8 cellular contexts compared by ENCODE assay signal in the genomic region with DNA sequence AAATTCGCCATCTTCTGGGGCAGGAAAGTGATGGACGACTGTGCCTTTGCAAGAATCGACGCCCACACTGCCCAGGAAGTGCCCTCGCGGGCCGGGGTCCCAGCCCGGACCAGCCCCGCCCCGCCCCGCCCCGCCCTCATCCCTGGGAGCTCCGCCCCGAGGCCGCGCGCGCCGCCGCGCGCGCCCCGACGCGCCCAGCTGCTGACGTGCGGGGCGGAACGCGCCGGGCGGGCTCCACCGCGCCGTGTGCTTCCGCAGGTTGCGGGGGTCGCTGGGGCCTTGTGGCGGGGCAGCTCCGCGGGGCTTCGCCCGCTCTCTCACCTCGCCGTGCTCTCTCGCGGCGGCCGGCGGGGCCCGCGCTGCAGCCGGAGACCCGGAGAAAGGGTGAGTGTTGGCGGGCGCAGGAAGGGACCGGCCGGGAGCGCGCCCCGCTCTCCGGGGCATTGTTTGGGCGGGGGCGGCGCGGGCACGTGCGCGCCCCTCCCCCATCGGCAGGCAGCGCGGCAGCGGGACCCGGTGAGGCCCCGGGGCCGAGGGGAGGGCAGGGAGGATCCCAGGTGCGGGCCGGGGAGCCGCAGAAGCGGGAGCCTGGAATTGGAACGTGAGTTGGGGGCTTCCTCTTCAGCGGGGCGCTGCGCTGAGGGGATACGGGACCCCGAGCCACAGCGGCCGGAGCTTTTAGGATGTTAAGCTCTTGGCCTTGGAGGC. TPM values are rescaled to one million over a fixed set of nuclear protein-coding genes. Genes with fewer than 3 reads are reported as not detected.
DNase-seq lines count a peak whose midpoint lies in the region; ATAC-seq and TF ChIP-seq lines count a peak whose summit lies in the region.

Gene YEATS2 (plus strand): TSS at position 188 of the 708 bp plus-strand sequence. CDS start 17,366 bp downstream, outside the sequence.

- TF ChIP-seq POLR2A in GM10847 (IDR thresholded peaks at IDR 0.05; ENCODE audit: extremely low read depth, insufficient read length): peak; percentile 82
- TF ChIP-seq POLR2A in adrenal gland (IDR thresholded peaks at IDR 0.05): peak in 1 of 2 donors; percentile 57
- peak; percentile 54 for TF ChIP-seq POLR2A in prostate gland (IDR thresholded peaks at IDR 0.05)

- H3K4me3 ChIP-seq in HEK293 (ENCODE audit: low read depth, low read length) (peak within 1 kb of the TSS; percentile 95), adrenal gland (peak within 1 kb of the TSS; percentile 43 to 90 (median 71)), left ventricle myocardium inferior (peak within 1 kb of the TSS; percentile 94), prostate gland (peak within 1 kb of the TSS; percentile 86 to 96), upper lobe of right lung (peak within 1 kb of the TSS; percentile 94)

- H3K36me3 ChIP-seq in HEK293 (ENCODE audit: control insufficient read depth in 2 of 2, insufficient read depth in 1 of 2, low read length in 2 of 2): no peaks in the 10 kb centered on the region; a peak in 1 of 3 replicates
- no peaks in the 10 kb centered on the region for H3K36me3 ChIP-seq in adrenal gland (replicated peaks in 1 of 2)
- peaks cover 7% of the 10 kb centered on the region for H3K36me3 ChIP-seq in left ventricle myocardium inferior
- no peaks in the 10 kb centered on the region for H3K36me3 ChIP-seq in prostate gland
- no peaks in the 10 kb centered on the region for H3K36me3 ChIP-seq in upper lobe of right lung

- DNase-seq in MV-4-11 (lab: John Stamatoyannopoulos, UW) (peak; percentile 44), T-helper 1 cell (peak; percentile 32 to 71 (median 55)), adrenal gland (peak; percentile 43 to 70 (median 54)), left ventricle myocardium inferior (peak; percentile 59), prostate gland (ENCODE audit: low spot score) (peak; percentile 43), upper lobe of right lung (peak; percentile 84)

- peak within 1 kb of the TSS; percentile 86; the same call in 1 of the 2 replicates for H3K27ac ChIP-seq in HEK293 (ENCODE audit: extremely low read depth, low read depth, low read length)
- H3K27ac ChIP-seq in adrenal gland: peak within 1 kb of the TSS in 4 of 5 donors; percentile 83 to 95 (median 92)
- H3K27ac ChIP-seq in left ventricle myocardium inferior (replicated peaks): peak within 1 kb of the TSS; percentile 97
- H3K27ac ChIP-seq in prostate gland: peak within 1 kb of the TSS; percentile 88
- peak within 1 kb of the TSS; percentile 89 for H3K27ac ChIP-seq in upper lobe of right lung

- peak; percentile 95 for ATAC-seq in upper lobe of right lung

- WGBS in adrenal gland, 4 donors: 0 to 1% (median 0%) methylated on average over 13 to 89 of the region's 89 CpGs
- under 1% methylated on average over 58 of the region's 89 CpGs for WGBS in prostate gland

- POLR2A ChIA-PET in HEK293 (lab: Yijun Ruan, JAX): interaction anchor here (0.6 to 1.6 kb wide), 5 partner anchors 61 to 131 kb away, joined by 3 to 5 read pairs (median 3); no protein-coding TSS in a partner anchor

- H3K4me1 ChIP-seq in HEK293 (ENCODE audit: control insufficient read depth, insufficient read depth, low read length) (0 out of 2 replicates have a peak, but pooled peaks cover 3% of the 10 kb centered on the region), adrenal gland (replicated peaks in 1 of 2) (peaks cover 0 to 20% of the 10 kb centered on the region in 2 donors), left ventricle myocardium inferior (peaks cover 41% of the 10 kb centered on the region), prostate gland (replicated peaks) (peaks cover 5% of the 10 kb centered on the region), upper lobe of right lung (peaks cover 15% of the 10 kb centered on the region)

- TF ChIP-seq CTCF in HEK293 (tag by site-specific recombination; IDR thresholded peaks at IDR 0.05) (no peak), adrenal gland (IDR thresholded peaks at IDR 0.05) (no peak), left ventricle myocardium inferior (IDR thresholded peaks at IDR 0.05; ENCODE audit: borderline replicate concordance) (no peak), prostate gland (IDR thresholded peaks at IDR 0.05) (no peak), upper lobe of right lung (IDR thresholded peaks at IDR 0.05) (no peak)

- H3K9me3 ChIP-seq in HEK293 (ENCODE audit: control insufficient read depth, insufficient read depth, low read depth, low read length) (no peaks in the 10 kb centered on the region), adrenal gland (replicated peaks in 1 of 3) (no peaks in the 10 kb centered on the region), left ventricle myocardium inferior (replicated peaks) (no peaks in the 10 kb centered on the region), prostate gland (no peaks in the 10 kb centered on the region), upper lobe of right lung (no peaks in the 10 kb centered on the region)

- H3K27me3 ChIP-seq in adrenal gland (no peaks in the 10 kb centered on the region), left ventricle myocardium inferior (ENCODE audit: low read depth) (no peaks in the 10 kb centered on the region), prostate gland (replicated peaks; ENCODE audit: insufficient read depth) (no peaks in the 10 kb centered on the region), upper lobe of right lung (no peaks in the 10 kb centered on the region)

- CTCF ChIA-PET in HEK293 (lab: Yijun Ruan, JAX): interaction anchor here (0.6 kb wide), 1 partner anchor 13 kb away, joined by 5 read pairs; no protein-coding TSS in a partner anchor

- intact Hi-C loops in adrenal gland (cut with DNase I) (no loop called here), left ventricle myocardium inferior (cut with micrococcal nuclease) (no loop called here), prostate gland (cut with DNase I) (loop anchor here (5.0 kb wide), 1 partner anchor 60 kb away; the partner anchor contains the start of gene KLHL24), upper lobe of right lung (cut with DNase I) (no loop called here)

TF ChIP-seq in HEK293, 187 proteins besides CTCF, POLR2A, EP300 and RAD21 (continues in another document):
- TF ChIP-seq ZNF660 (tag by site-specific recombination; IDR thresholded peaks at IDR 0.05) (peak; percentile 67), ZNF529 (tag by site-specific recombination; IDR thresholded peaks at IDR 0.05; ENCODE audit: insufficient replicate concordance) (no peak), ZNF10 (tag by site-specific recombination; IDR thresholded peaks at IDR 0.05) (0 out of 2 replicates have a peak, but pooled peaks have one; percentile 24), ZNF830 (tag by site-specific recombination; IDR thresholded peaks at IDR 0.05; ENCODE audit: low read depth) (no peak), KLF9 (tag by site-specific recombination; IDR thresholded peaks at IDR 0.05; ENCODE audit: low read depth) (peak; percentile 42), ZNF600 (tag by site-specific recombination; IDR thresholded peaks at IDR 0.05) (0 out of 2 replicates have a peak, but pooled peaks have one; percentile 12), PATZ1 (tag by site-specific recombination; IDR thresholded peaks at IDR 0.05) (peak; percentile 68; the same call in 1 of the 2 replicates), PRDM1 (tag by site-specific recombination; IDR thresholded peaks at IDR 0.05) (no peak), IKZF3 (tag by site-specific recombination; IDR thresholded peaks at IDR 0.05) (peak; percentile 74)
- TF ChIP-seq, protein P1, sequence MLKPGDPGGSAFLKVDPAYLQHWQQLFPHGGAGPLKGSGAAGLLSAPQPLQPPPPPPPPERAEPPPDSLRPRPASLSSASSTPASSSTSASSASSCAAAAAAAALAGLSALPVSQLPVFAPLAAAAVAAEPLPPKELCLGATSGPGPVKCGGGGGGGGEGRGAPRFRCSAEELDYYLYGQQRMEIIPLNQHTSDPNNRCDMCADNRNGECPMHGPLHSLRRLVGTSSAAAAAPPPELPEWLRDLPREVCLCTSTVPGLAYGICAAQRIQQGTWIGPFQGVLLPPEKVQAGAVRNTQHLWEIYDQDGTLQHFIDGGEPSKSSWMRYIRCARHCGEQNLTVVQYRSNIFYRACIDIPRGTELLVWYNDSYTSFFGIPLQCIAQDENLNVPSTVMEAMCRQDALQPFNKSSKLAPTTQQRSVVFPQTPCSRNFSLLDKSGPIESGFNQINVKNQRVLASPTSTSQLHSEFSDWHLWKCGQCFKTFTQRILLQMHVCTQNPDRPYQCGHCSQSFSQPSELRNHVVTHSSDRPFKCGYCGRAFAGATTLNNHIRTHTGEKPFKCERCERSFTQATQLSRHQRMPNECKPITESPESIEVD (tag by site-specific recombination; IDR thresholded peaks at IDR 0.05): no peak

RNA-seq across cellular contexts. Expression of gene YEATS2, which starts in this region (rescaled TPM):
- total RNA-seq in adrenal gland (10 to 100 TPM in 7 of 8 donors, 1 to 10 TPM in 1; 9.5 to 25.5 (median 15.4) TPM), left ventricle myocardium inferior (10.7 TPM), prostate gland (10 to 100 TPM; 24.1 to 24.8 TPM), upper lobe of right lung (30.7 TPM)
- 10 to 100 TPM in 1 of 3 donors, 1 to 10 TPM in 2; 4.9 to 11.9 (median 8.4) TPM for polyA plus RNA-seq in adrenal gland

Comparison
In these comparisons a context has a peak if more than half of its experiments do, and no peak if none do; other contexts are left out.
1. Peak in every context shown above with its lines: DNase-seq, ATAC-seq, H3K4me3 ChIP-seq and H3K27ac ChIP-seq.